Comparison of ENCODE assay signal across 1 cellular context in genomic region chr6:167113935-167114910, GRCh38.
TF ChIP-seq lines count a peak whose summit lies in the region.

No MANE protein-coding gene starts in this region.

TF ChIP-seq in SK-N-SH, 30 proteins besides CTCF, POLR2A, EP300 and RAD21 (continued from another document):
- TF ChIP-seq, protein P1, sequence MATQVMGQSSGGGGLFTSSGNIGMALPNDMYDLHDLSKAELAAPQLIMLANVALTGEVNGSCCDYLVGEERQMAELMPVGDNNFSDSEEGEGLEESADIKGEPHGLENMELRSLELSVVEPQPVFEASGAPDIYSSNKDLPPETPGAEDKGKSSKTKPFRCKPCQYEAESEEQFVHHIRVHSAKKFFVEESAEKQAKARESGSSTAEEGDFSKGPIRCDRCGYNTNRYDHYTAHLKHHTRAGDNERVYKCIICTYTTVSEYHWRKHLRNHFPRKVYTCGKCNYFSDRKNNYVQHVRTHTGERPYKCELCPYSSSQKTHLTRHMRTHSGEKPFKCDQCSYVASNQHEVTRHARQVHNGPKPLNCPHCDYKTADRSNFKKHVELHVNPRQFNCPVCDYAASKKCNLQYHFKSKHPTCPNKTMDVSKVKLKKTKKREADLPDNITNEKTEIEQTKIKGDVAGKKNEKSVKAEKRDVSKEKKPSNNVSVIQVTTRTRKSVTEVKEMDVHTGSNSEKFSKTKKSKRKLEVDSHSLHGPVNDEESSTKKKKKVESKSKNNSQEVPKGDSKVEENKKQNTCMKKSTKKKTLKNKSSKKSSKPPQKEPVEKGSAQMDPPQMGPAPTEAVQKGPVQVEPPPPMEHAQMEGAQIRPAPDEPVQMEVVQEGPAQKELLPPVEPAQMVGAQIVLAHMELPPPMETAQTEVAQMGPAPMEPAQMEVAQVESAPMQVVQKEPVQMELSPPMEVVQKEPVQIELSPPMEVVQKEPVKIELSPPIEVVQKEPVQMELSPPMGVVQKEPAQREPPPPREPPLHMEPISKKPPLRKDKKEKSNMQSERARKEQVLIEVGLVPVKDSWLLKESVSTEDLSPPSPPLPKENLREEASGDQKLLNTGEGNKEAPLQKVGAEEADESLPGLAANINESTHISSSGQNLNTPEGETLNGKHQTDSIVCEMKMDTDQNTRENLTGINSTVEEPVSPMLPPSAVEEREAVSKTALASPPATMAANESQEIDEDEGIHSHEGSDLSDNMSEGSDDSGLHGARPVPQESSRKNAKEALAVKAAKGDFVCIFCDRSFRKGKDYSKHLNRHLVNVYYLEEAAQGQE (IDR thresholded peaks at IDR 0.05; ENCODE audit: low read depth, low read length): no peak
- TF ChIP-seq FOSL2 (IDR thresholded peaks at IDR 0.05; ENCODE audit: borderline replicate concordance, low read depth) (no peak), SIN3A (IDR thresholded peaks at IDR 0.05; ENCODE audit: borderline replicate concordance, low read depth, low read length) (no peak), TCF12 (IDR thresholded peaks at IDR 0.05) (no peak), JUND (IDR thresholded peaks at IDR 0.05) (no peak), RCOR1 (IDR thresholded peaks at IDR 0.05; ENCODE audit: low read length) (no peak), SMC3 (IDR thresholded peaks at IDR 0.05; ENCODE audit: low read depth, low read length) (no peak)
- TF ChIP-seq, protein P2, sequence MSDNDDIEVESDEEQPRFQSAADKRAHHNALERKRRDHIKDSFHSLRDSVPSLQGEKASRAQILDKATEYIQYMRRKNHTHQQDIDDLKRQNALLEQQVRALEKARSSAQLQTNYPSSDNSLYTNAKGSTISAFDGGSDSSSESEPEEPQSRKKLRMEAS (IDR thresholded peaks at IDR 0.05; ENCODE audit: low read depth): no peak
- TF ChIP-seq, protein P3, sequence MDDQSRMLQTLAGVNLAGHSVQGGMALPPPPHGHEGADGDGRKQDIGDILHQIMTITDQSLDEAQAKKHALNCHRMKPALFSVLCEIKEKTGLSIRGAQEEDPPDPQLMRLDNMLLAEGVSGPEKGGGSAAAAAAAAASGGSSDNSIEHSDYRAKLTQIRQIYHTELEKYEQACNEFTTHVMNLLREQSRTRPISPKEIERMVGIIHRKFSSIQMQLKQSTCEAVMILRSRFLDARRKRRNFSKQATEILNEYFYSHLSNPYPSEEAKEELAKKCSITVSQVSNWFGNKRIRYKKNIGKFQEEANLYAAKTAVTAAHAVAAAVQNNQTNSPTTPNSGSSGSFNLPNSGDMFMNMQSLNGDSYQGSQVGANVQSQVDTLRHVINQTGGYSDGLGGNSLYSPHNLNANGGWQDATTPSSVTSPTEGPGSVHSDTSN (IDR thresholded peaks at IDR 0.05): no peak
